Comparison of ENCODE assay signal across 16 cellular contexts in the genomic region with DNA sequence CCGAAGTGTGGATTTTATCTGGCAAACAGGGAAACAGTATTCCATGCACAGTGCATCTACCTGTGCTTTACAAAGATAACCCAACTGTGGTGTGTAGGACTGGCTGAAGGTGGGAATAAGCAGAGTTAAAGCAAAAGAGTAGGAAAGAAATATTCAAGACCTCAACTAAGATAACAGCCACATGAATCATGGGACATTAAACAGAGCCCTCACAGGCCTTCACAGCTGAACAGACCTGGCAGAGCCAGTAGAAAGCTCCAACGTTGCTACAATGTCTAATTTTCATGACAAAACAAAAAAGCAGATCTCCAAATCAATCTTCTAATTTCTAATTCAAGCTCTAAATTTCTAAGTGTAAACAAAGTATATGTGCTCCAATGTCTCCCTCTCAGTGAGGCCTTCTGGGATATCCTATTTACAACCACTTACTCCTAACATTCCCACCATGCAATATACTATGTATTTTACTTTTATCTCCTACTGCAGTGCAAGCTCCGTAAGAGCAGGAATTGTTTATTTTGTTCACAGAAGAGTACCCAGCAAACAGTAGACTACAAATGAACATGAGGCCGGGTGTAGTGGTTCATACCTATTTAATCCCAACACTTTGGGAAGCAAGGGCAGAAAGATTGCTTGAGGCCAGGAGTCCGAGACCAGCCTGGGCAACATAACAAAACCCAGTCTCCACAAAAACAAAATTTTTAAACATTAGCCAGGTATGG.
DNase-seq lines count a peak whose midpoint lies in the region; ATAC-seq and TF ChIP-seq lines count a peak whose summit lies in the region.
"Had no signal": no experiment of that assay in that cellular context is flagged by ENCODE, and none has a peak within 500 bp of the region (broad histone marks: within the 10 kb centered on the region; RNA-seq: fewer than 3 reads in every experiment).

No MANE protein-coding gene starts in this region.

- no peak overlapping the region for H3K23ac ChIP-seq in trophoblast cell (ENCODE audit: low read length)

- CTCF ChIA-PET in PC-3 (lab: Charles Lee) = no interaction called here

- no peaks in the 10 kb centered on the region for H4K20me1 ChIP-seq in PC-3 (ENCODE audit: low read length)

- H3K36me3 Mint-ChIP-seq in glutamatergic neuron (ENCODE audit: unreplicated experiment) = no peaks in the 10 kb centered on the region

- POLR2A ChIA-PET in PC-3 (lab: Charles Lee; ENCODE audit: unreplicated experiment) = no interaction called here

- no peak overlapping the region for H2BK5ac ChIP-seq in trophoblast cell (ENCODE audit: low read depth, low read length, poor library complexity)

- no peak overlapping the region for H3K4ac ChIP-seq in trophoblast cell (ENCODE audit: low read depth, low read length)

- H3K27ac ChIP-seq in trophoblast cell (ENCODE audit: low read depth, low read length) (no peak overlapping the region), PC-3 (ENCODE audit: low read length) (no peak overlapping the region)
- H3K27ac ChIP-seq: C4-2B, vagina had no signal

- H2AK5ac ChIP-seq in trophoblast cell (ENCODE audit: low read length) = no peak overlapping the region

- no peaks in the 10 kb centered on the region for H3F3A ChIP-seq in PC-3 (ENCODE audit: low read length, unreplicated experiment)

- H3K4me3 Mint-ChIP-seq in glutamatergic neuron (ENCODE audit: unreplicated experiment) = no peak overlapping the region
- H3K4me3 Mint-ChIP-seq: activated CD4-positive, alpha-beta T cell treated with anti-CD3 and anti-CD28 coated beads, Interleukin-2, amount 10 ng/mL, durations not matched to agents 24 days and 14 days; activated T-cell treated with anti-CD3 and anti-CD28 coated beads, Interleukin-2, amount 50 U/mL, for 4 hours; T-helper 1 cell treated with Interleukin-12 subunit alpha and Interleukin-12 subunit beta and Interleukin-4 antibody, amounts not matched to agents 30 μg/mL and 1 μg/mL, for 36 hours had no signal

- no peak overlapping the region for H4K12ac ChIP-seq in trophoblast cell (ENCODE audit: low read depth, low read length)

- H3K36me3 ChIP-seq in trophoblast cell (ENCODE audit: control insufficient read depth in 1 of 2, insufficient read depth in 2 of 2, low read length in 2 of 2) (peaks cover 2 to 6% of the 10 kb centered on the region in 2 experiments), PC-3 (ENCODE audit: low read depth, low read length) (peaks cover 4% of the 10 kb centered on the region; the same call in 1 of the 2 replicates)
- H3K36me3 ChIP-seq: vagina had no signal

- no peak overlapping the region for H2BK12ac ChIP-seq in trophoblast cell (ENCODE audit: low read length)

- no peak overlapping the region for H3K27ac Mint-ChIP-seq in glutamatergic neuron (ENCODE audit: unreplicated experiment)
- H3K27ac Mint-ChIP-seq: activated CD4-positive, alpha-beta T cell treated with anti-CD3 and anti-CD28 coated beads, Interleukin-2, amount 10 ng/mL, durations not matched to agents 24 days and 14 days; T-helper 1 cell treated with Interleukin-12 subunit alpha and Interleukin-12 subunit beta and Interleukin-4 antibody, amounts not matched to agents 30 μg/mL and 1 μg/mL, for 36 hours had no signal

- H2BK120ac ChIP-seq in trophoblast cell (ENCODE audit: insufficient read depth, low read length, poor library complexity) = no peak overlapping the region

- no peak overlapping the region for H3K4me2 ChIP-seq in trophoblast cell (ENCODE audit: low read length)
- H3K4me2 ChIP-seq in PC-3 (ENCODE audit: low read length) = no peak overlapping the region

- H3K9ac ChIP-seq in trophoblast cell (ENCODE audit: low read length) = no peak overlapping the region
- no peak overlapping the region for H3K9ac ChIP-seq in PC-3 (ENCODE audit: low read length)

- H3K14ac ChIP-seq in trophoblast cell (ENCODE audit: low read length) = no peak overlapping the region

- TF ChIP-seq CTCF in fibroblast of villous mesenchyme (IDR thresholded peaks at IDR 0.05; ENCODE audit: insufficient read depth, low read depth, low read length) = no peak
- no peak for TF ChIP-seq CTCF in PC-3 (conservative IDR thresholded peaks at IDR 0.05; ENCODE audit: low read depth, low read length)
- TF ChIP-seq CTCF in glutamatergic neuron (IDR thresholded peaks at IDR 0.05; ENCODE audit: partially characterized antibody, unreplicated experiment) = no peak

- no peaks in the 10 kb centered on the region for H3K79me2 ChIP-seq in trophoblast cell (ENCODE audit: control insufficient read depth, insufficient read depth, low read length, poor library complexity)
- H3K79me2 ChIP-seq in PC-3 (ENCODE audit: low read length) = peaks cover 11% of the 10 kb centered on the region; the same call in 1 of the 2 replicates

- H3K27me3 ChIP-seq in trophoblast cell (ENCODE audit: insufficient read depth, low read length) = no peaks in the 10 kb centered on the region
- no peaks in the 10 kb centered on the region for H3K27me3 ChIP-seq in PC-3 (ENCODE audit: low read length)
- H3K27me3 ChIP-seq: vagina had no signal

- peaks cover 5% of the 10 kb centered on the region for H3K9me3 Mint-ChIP-seq in glutamatergic neuron (ENCODE audit: unreplicated experiment)
- H3K9me3 Mint-ChIP-seq: activated CD4-positive, alpha-beta T cell treated with anti-CD3 and anti-CD28 coated beads, Interleukin-2, amount 10 ng/mL, durations not matched to agents 24 days and 14 days; activated T-cell treated with anti-CD3 and anti-CD28 coated beads, Interleukin-2, amount 50 U/mL, for 4 hours; T-helper 1 cell treated with Interleukin-12 subunit alpha and Interleukin-12 subunit beta and Interleukin-4 antibody, amounts not matched to agents 30 μg/mL and 1 μg/mL, for 36 hours had no signal

- peak overlapping the region; percentile 30 for H3K18ac ChIP-seq in trophoblast cell (ENCODE audit: low read length)

- intact Hi-C loops in PC-3 (cut with micrococcal nuclease) = no loop called here

- ATAC-seq in HG02885 (IDR thresholded peaks at IDR 0.05; ENCODE audit: poor library complexity, unreplicated experiment) (no peak), PC-3 (no peak)
- ATAC-seq: activated T-cell treated with anti-CD3 and anti-CD28 coated beads, Interleukin-2, amount 50 U/mL, for 4 hours had no signal

- WGBS in trophoblast cell (ENCODE audit: extremely low coverage, insufficient coverage, insufficient read length) = no CpG with 5 or more reads among the region's 5 CpGs

- H3K27me3 Mint-ChIP-seq in glutamatergic neuron (ENCODE audit: unreplicated experiment) = peaks cover 2% of the 10 kb centered on the region
- H3K27me3 Mint-ChIP-seq: activated CD4-positive, alpha-beta T cell treated with anti-CD3 and anti-CD28 coated beads, Interleukin-2, amount 10 ng/mL, durations not matched to agents 24 days and 14 days had no signal

- no peak overlapping the region for H2AFZ ChIP-seq in trophoblast cell (ENCODE audit: insufficient read depth, low read length, poor library complexity)
- no peak overlapping the region for H2AFZ ChIP-seq in PC-3 (ENCODE audit: low read length)

- no peaks in the 10 kb centered on the region for H3K79me1 ChIP-seq in trophoblast cell (ENCODE audit: low read length)

- no peak overlapping the region for H4K8ac ChIP-seq in trophoblast cell (ENCODE audit: low read depth, low read length)

- DNase-seq in DMS53 treated with DMSO at 0.1 percent for 48 hours (lab: John Stamatoyannopoulos, UW; ENCODE audit: unreplicated experiment) = peak; percentile 93
- DNase-seq in NCI-H510A (lab: John Stamatoyannopoulos, UW) = peak; percentile 27
- DNase-seq in fibroblast of villous mesenchyme (ENCODE audit: low read depth) = peak; percentile 14
- DNase-seq in trophoblast cell = no peak
- no peak for DNase-seq in PC-3
- DNase-seq in A172 (ENCODE audit: low spot score) = no peak
- no peak for DNase-seq in glutamatergic neuron
- DNase-seq: activated CD4-positive, alpha-beta T cell treated with anti-CD3 and anti-CD28 coated beads, Interleukin-2, amount 10 ng/mL, durations not matched to agents 24 days and 14 days; activated T-cell treated with anti-CD3 and anti-CD28 coated beads, Interleukin-2, amount 50 U/mL, for 4 hours; amniotic stem cell; MV-4-11; NCI-H524 had no signal

- H3K9me3 ChIP-seq in trophoblast cell (ENCODE audit: insufficient read depth, low read depth, low read length) = no peaks in the 10 kb centered on the region
- no peaks in the 10 kb centered on the region for H3K9me3 ChIP-seq in PC-3 (ENCODE audit: low read length)
- H3K9me3 ChIP-seq: vagina had no signal

- H3K4me1 Mint-ChIP-seq in glutamatergic neuron (ENCODE audit: low read depth, unreplicated experiment) = no peaks in the 10 kb centered on the region
- H3K4me1 Mint-ChIP-seq: activated CD4-positive, alpha-beta T cell treated with anti-CD3 and anti-CD28 coated beads, Interleukin-2, amount 10 ng/mL, durations not matched to agents 24 days and 14 days had no signal

- H3K9me2 ChIP-seq in PC-3 (replicated peaks; ENCODE audit: low read length) = no peaks in the 10 kb centered on the region

- BruUV-seq in PC-3 (replicated peaks; lab: Mats Ljungman, UMichigan) = no TSS peak

- no peak overlapping the region for H4K91ac ChIP-seq in trophoblast cell (ENCODE audit: low read depth, low read length)

- peaks cover 4 to 6% of the 10 kb centered on the region in 2 experiments for H3K4me1 ChIP-seq in trophoblast cell (ENCODE audit: control insufficient read depth in 1 of 2, insufficient read depth in 2 of 2, low read length in 2 of 2)
- H3K4me1 ChIP-seq in PC-3 (ENCODE audit: insufficient read depth, low read length) = no peaks in the 10 kb centered on the region

- H3K4me3 ChIP-seq in fibroblast of villous mesenchyme (ENCODE audit: low read depth, low read length) (no peak overlapping the region), trophoblast cell (ENCODE audit: low read depth, low read length) (no peak overlapping the region), PC-3 (ENCODE audit: low read length) (no peak overlapping the region)
- H3K4me3 ChIP-seq: vagina had no signal

Comparison
In these comparisons a context has a peak if more than half of its experiments do, and no peak if none do; other contexts are left out.
1. DNase-seq: peak in DMS53 treated with DMSO at 0.1 percent for 48 hours (single experiment), NCI-H510A (single experiment) and fibroblast of villous mesenchyme (single experiment); none in trophoblast cell (0 of 2), PC-3 (single experiment), A172 (single experiment) and glutamatergic neuron (single experiment).